4 cellular contexts compared by ENCODE assay signal in the genomic region with DNA sequence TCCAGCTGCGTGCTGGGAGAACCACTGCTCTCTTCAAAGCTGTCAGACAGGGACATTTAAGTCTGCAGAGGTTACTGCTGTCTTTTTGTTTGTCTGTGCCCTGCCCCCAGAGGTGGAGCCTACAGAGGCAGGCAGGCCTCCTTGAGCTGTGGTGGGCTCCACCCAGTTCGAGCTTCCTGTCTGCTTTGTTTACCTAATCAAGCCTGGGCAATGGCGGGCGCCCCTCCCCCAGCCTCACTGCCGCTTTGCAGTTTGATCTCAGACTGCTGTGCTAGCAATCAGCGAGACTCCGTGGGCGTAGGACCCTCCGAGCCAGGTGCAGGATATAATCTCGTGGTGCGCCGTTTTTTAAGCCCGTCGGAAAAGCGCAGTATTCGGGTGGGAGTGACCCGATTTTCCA. TPM values are rescaled to one million over a fixed set of nuclear protein-coding genes. Genes with fewer than 3 reads are reported as not detected.
"Had no signal": no experiment of that assay in that cellular context is flagged by ENCODE, and none has a peak within 500 bp of the region (broad histone marks: within the 10 kb centered on the region; RNA-seq: fewer than 3 reads in every experiment).

No MANE protein-coding gene starts in this region.

RNA-seq across cellular contexts. Expression of a gene that starts 23.2 kb away (rescaled TPM):
- total RNA-seq: HT1080, IMR-90 had no signal
- polyA plus RNA-seq: IgD-negative memory B cell, IMR-90 had no signal

RNA-seq across cellular contexts. Expression of a gene that starts 35.4 kb away (rescaled TPM):
- total RNA-seq: HT-29, HT1080, IMR-90 had no signal
- polyA plus RNA-seq: IgD-negative memory B cell, IMR-90 had no signal
